In the genomic region with DNA sequence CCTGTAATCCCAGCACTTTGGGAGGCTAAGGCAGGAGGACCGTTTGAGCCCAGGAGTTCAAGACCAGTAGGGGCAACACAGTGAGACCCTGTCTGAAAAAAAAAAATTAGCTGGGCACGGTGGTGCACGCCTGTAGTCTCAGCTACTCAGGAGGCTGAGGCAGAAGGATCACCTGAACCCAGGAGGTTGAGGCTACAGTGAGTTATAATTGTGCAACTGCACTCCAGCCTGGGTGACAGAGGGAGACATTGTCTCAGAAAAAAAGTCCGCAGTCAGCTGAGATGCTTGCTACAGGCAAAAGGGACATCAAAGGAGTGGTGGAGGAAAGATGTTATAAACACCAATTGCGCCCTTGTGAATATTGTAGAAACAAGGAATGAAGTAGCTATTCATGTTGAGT, we compare ENCODE assay signal across 27 cellular contexts.
"Had no signal": no experiment of that assay in that cellular context is flagged by ENCODE, and none has a peak within 500 bp of the region (broad histone marks: within the 10 kb centered on the region; RNA-seq: fewer than 3 reads in every experiment).

No MANE protein-coding gene starts in this region.

- H3K27me3 Mint-ChIP-seq: stimulated activated naive CD8-positive, alpha-beta T cell treated with anti-CD3 and anti-CD28 coated beads, Interleukin-15, Interleukin-2, amounts not matched to agents 100 ng/mL and 50 ng/mL, for 24 hours had no signal

- H3K4me3 Mint-ChIP-seq: immature natural killer cell; naive thymus-derived CD8-positive, alpha-beta T cell; nephron; neural crest cell; stimulated activated effector memory CD8-positive, alpha-beta T cell treated with anti-CD3 and anti-CD28 coated beads, Interleukin-12 subunit alpha, Interleukin-12 subunit beta, amount 100 ng/mL, for 72 hours; stimulated activated naive CD8-positive, alpha-beta T cell treated with anti-CD3 and anti-CD28 coated beads, Interleukin-15, Interleukin-2, amounts not matched to agents 100 ng/mL and 50 ng/mL, for 24 hours; type B pancreatic cell had no signal

- H3K36me3 ChIP-seq: left lung, lower lobe of right lung, pancreas, prostate gland, sigmoid colon, spleen, tibial nerve, uterus had no signal

- H3K27ac ChIP-seq: left lung, lower lobe of right lung, pancreas, prostate gland, sigmoid colon, spleen, tibial nerve, uterus had no signal

- ATAC-seq: left colon; left lung; lower lobe of right lung; naive thymus-derived CD8-positive, alpha-beta T cell; pancreas; stimulated activated effector memory CD8-positive, alpha-beta T cell treated with anti-CD3 and anti-CD28 coated beads, Interleukin-12 subunit alpha, Interleukin-12 subunit beta, amount 100 ng/mL, for 72 hours had no signal

- H3K36me3 Mint-ChIP-seq: naive thymus-derived CD8-positive, alpha-beta T cell; stimulated activated effector memory CD8-positive, alpha-beta T cell treated with anti-CD3 and anti-CD28 coated beads, Interleukin-12 subunit alpha, Interleukin-12 subunit beta, amount 100 ng/mL, for 72 hours; type B pancreatic cell had no signal

- H3K4me1 Mint-ChIP-seq: immature natural killer cell; nephron; stimulated activated effector memory CD8-positive, alpha-beta T cell treated with anti-CD3 and anti-CD28 coated beads, Interleukin-12 subunit alpha, Interleukin-12 subunit beta, amount 100 ng/mL, for 72 hours had no signal

- H3K9me3 Mint-ChIP-seq: immature natural killer cell; naive thymus-derived CD8-positive, alpha-beta T cell; nephron; neural crest cell; stimulated activated effector memory CD8-positive, alpha-beta T cell treated with anti-CD3 and anti-CD28 coated beads, Interleukin-12 subunit alpha, Interleukin-12 subunit beta, amount 100 ng/mL, for 72 hours; stimulated activated naive CD8-positive, alpha-beta T cell treated with anti-CD3 and anti-CD28 coated beads, Interleukin-15, Interleukin-2, amounts not matched to agents 100 ng/mL and 50 ng/mL, for 24 hours; type B pancreatic cell had no signal

- H3K4me3 ChIP-seq: left lung, lower lobe of right lung, pancreas, prostate gland, sigmoid colon, spleen, tibial nerve, uterus had no signal

- H3K9me3 ChIP-seq: left lung, lower lobe of right lung, pancreas, prostate gland, sigmoid colon, spleen, tibial nerve, uterus had no signal

- H3K4me1 ChIP-seq: left lung, lower lobe of right lung, pancreas, prostate gland, sigmoid colon, spleen, tibial nerve, uterus had no signal

- H3K27ac Mint-ChIP-seq: naive thymus-derived CD8-positive, alpha-beta T cell; nephron; stimulated activated effector memory CD8-positive, alpha-beta T cell treated with anti-CD3 and anti-CD28 coated beads, Interleukin-12 subunit alpha, Interleukin-12 subunit beta, amount 100 ng/mL, for 72 hours; stimulated activated naive CD8-positive, alpha-beta T cell treated with anti-CD3 and anti-CD28 coated beads, Interleukin-15, Interleukin-2, amounts not matched to agents 100 ng/mL and 50 ng/mL, for 24 hours; type B pancreatic cell had no signal

- H3K27me3 ChIP-seq: left lung, pancreas, sigmoid colon, spleen, tibial nerve, uterus had no signal

- DNase-seq: hypothalamus; immature natural killer cell; kidney; left colon; left lung; lower lobe of right lung; mammary epithelial cell; mesenchymal stem cell; naive thymus-derived CD8-positive, alpha-beta T cell; nucleus accumbens; pancreas; posterior cingulate gyrus; retina; right cardiac atrium; sigmoid colon; small intestine; spleen; stimulated activated CD4-positive, alpha-beta T cell treated with anti-CD3 and anti-CD28 coated beads, Interleukin-4, amount 100 ng/mL, for 24 hours; stimulated activated naive CD4-positive, alpha-beta T cell; uterus had no signal
